23 cellular contexts compared by ENCODE assay signal in genomic region chr19:38531515-38531914, GRCh38.
"Had no signal": no experiment of that assay in that cellular context is flagged by ENCODE, and none has a peak within 500 bp of the region (broad histone marks: within the 10 kb centered on the region; RNA-seq: fewer than 3 reads in every experiment).

No MANE protein-coding gene starts in this region.

- H3K27me3 ChIP-seq: dorsolateral prefrontal cortex, hepatocyte had no signal

- H3K36me3 Mint-ChIP-seq: mesothelial cell of epicardium had no signal

- H3K4me1 Mint-ChIP-seq: mesothelial cell of epicardium had no signal

- H3K4me3 ChIP-seq: coronary artery, dorsolateral prefrontal cortex, esophagus muscularis mucosa, gastroesophageal sphincter, heart left ventricle, hepatocyte, left lung, lower lobe of right lung, mucosa of descending colon had no signal

- FAIRE-seq: colon, endothelial cell of umbilical vein, frontal cortex had no signal

- H3K27ac ChIP-seq: coronary artery, dorsolateral prefrontal cortex, esophagus muscularis mucosa, foreskin keratinocyte, gastroesophageal sphincter, heart left ventricle, hepatocyte, left lung, lower lobe of right lung had no signal

- ATAC-seq: foreskin keratinocyte, gastroesophageal sphincter, heart left ventricle, left cardiac atrium, left lung, left ventricle myocardium superior, lower lobe of right lung, mucosa of descending colon had no signal

- H3K27ac Mint-ChIP-seq: immature natural killer cell, mesothelial cell of epicardium had no signal

- H3K4me2 ChIP-seq: hepatocyte had no signal

- H3K36me3 ChIP-seq: heart left ventricle, left lung, lower lobe of right lung had no signal

- H3K4me1 ChIP-seq: esophagus muscularis mucosa, foreskin keratinocyte, gastroesophageal sphincter, heart left ventricle, left lung, lower lobe of right lung had no signal

- DNase-seq: dermis blood vessel endothelial cell; dorsolateral prefrontal cortex; effector CD4-positive, alpha-beta T cell; effector memory CD4-positive, alpha-beta T cell; foreskin keratinocyte; heart left ventricle; hypothalamus; immature natural killer cell; islet precursor cell; left cardiac atrium; left lung; left ventricle myocardium superior; mesenchymal stem cell; mucosa of descending colon had no signal

- H3K4me3 Mint-ChIP-seq: immature natural killer cell, mesothelial cell of epicardium had no signal
